13 cellular contexts compared by ENCODE assay signal in genomic region chr16:84608281-84608680, GRCh38. TPM values are rescaled to one million over a fixed set of nuclear protein-coding genes. Genes with fewer than 3 reads are reported as not detected.
DNase-seq lines count a peak whose midpoint lies in the region; ATAC-seq and TF ChIP-seq lines count a peak whose summit lies in the region.
"Had no signal": no experiment of that assay in that cellular context is flagged by ENCODE, and none has a peak within 500 bp of the region (broad histone marks: within the 10 kb centered on the region; RNA-seq: fewer than 3 reads in every experiment).

No MANE protein-coding gene starts in this region.

- H3K36me3 Mint-ChIP-seq in CD14-positive monocyte (peaks cover 86 to 94% of the 10 kb centered on the region in 2 donors), HFFc6 (ENCODE audit: low read depth) (peaks cover 61% of the 10 kb centered on the region)
- H3K36me3 Mint-ChIP-seq in activated CD8-positive, alpha-beta T cell treated with anti-CD3 and anti-CD28 coated beads for 36 hours (ENCODE audit: low read depth), result peaks cover 85% of the 10 kb centered on the region

- H3K4me3 ChIP-seq in mucosa of rectum (ENCODE audit: low read length in 2 of 2), result peak overlapping the region in 1 of 2 donors; percentile 20
- H3K4me3 ChIP-seq: prostate gland, SJSA1, vagina had no signal

- H3K4me3 Mint-ChIP-seq in CD14-positive monocyte, result peak overlapping the region; percentile 52 to 91
- no peak overlapping the region for H3K4me3 Mint-ChIP-seq in HFFc6
- H3K4me3 Mint-ChIP-seq in activated CD8-positive, alpha-beta T cell treated with anti-CD3 and anti-CD28 coated beads for 36 hours, result peak overlapping the region; percentile 43

- intact Hi-C loops in CD14-positive monocyte (cut with micrococcal nuclease), result loop anchor here in 1 of 2 donors (1.0 kb wide), 1 partner anchor 8 kb away; no protein-coding TSS in a partner anchor
- intact Hi-C loops in activated CD8-positive, alpha-beta T cell treated with anti-CD3 and anti-CD28 coated beads for 36 hours (cut with micrococcal nuclease), result no loop called here

- H3K27me3 Mint-ChIP-seq in CD14-positive monocyte (ENCODE audit: low read depth in 3 of 3), result peaks cover 0 to 2% (median 0%) of the 10 kb centered on the region in 3 donors
- no peaks in the 10 kb centered on the region; the same call in 1 of the 2 replicates for H3K27me3 Mint-ChIP-seq in HFFc6 (ENCODE audit: insufficient read depth)
- H3K27me3 Mint-ChIP-seq in activated CD8-positive, alpha-beta T cell treated with anti-CD3 and anti-CD28 coated beads for 36 hours, result no peaks in the 10 kb centered on the region

- POLR2A ChIA-PET in activated CD8-positive, alpha-beta T cell treated with anti-CD3 and anti-CD28 coated beads for 36 hours (lab: Charles Lee), result interaction anchor here (0.9 to 2.0 kb wide), 7 partner anchors 8 to 102 kb away, joined by 3 to 7 read pairs (median 4); partner anchors contain the start of gene COTL1

- TF ChIP-seq CTCF in CD14-positive monocyte (IDR thresholded peaks at IDR 0.05) (no peak), HFFc6 (IDR thresholded peaks at IDR 0.05) (no peak)
- TF ChIP-seq CTCF in activated CD8-positive, alpha-beta T cell treated with anti-CD3 and anti-CD28 coated beads for 36 hours (IDR thresholded peaks at IDR 0.05), result no peak

- H3K27ac ChIP-seq in mucosa of rectum (ENCODE audit: low read depth in 2 of 2, low read length in 2 of 2), result peak overlapping the region; percentile 7 to 60
- H3K27ac ChIP-seq: prostate gland, SJSA1, vagina had no signal

- no peaks in the 10 kb centered on the region for H3K36me3 ChIP-seq in mucosa of rectum (ENCODE audit: control insufficient read depth in 2 of 2, insufficient read depth in 2 of 2, low read length in 2 of 2)
- H3K36me3 ChIP-seq: prostate gland, vagina had no signal

- peak overlapping the region; percentile 95 to 100 (median 98) for H3K27ac Mint-ChIP-seq in CD14-positive monocyte
- peak overlapping the region; percentile 39; the same call in 1 of the 2 replicates for H3K27ac Mint-ChIP-seq in HFFc6
- H3K27ac Mint-ChIP-seq in activated CD8-positive, alpha-beta T cell treated with anti-CD3 and anti-CD28 coated beads for 36 hours, result peak overlapping the region; percentile 81

- peak; percentile 33 for ATAC-seq in activated CD8-positive, alpha-beta T cell treated with anti-CD3 and anti-CD28 coated beads for 36 hours
- ATAC-seq in GM18858 (IDR thresholded peaks at IDR 0.05; ENCODE audit: unreplicated experiment) (no peak), HG03342 (IDR thresholded peaks at IDR 0.05; ENCODE audit: unreplicated experiment) (no peak)

- peaks cover 3 to 27% of the 10 kb centered on the region in 2 donors for H3K4me1 ChIP-seq in mucosa of rectum (ENCODE audit: control insufficient read depth in 2 of 2, insufficient read depth in 2 of 2, low read length in 2 of 2)
- H3K4me1 ChIP-seq: prostate gland had no signal

- no peak for DNase-seq in CD14-positive monocyte (ENCODE audit: low spot score)
- no peak for DNase-seq in HFFc6
- peak; percentile 62 for DNase-seq in activated CD8-positive, alpha-beta T cell treated with anti-CD3 and anti-CD28 coated beads for 36 hours
- no peak for DNase-seq in DMS114 treated with DMSO at 0.1 percent for 48 hours (lab: John Stamatoyannopoulos, UW; ENCODE audit: unreplicated experiment)
- no peak for DNase-seq in NCI-H146 treated with DMSO at 0.1 percent for 48 hours (lab: John Stamatoyannopoulos, UW; ENCODE audit: unreplicated experiment)
- DNase-seq: left colon, NCI-H345 had no signal

- CTCF ChIA-PET in activated CD8-positive, alpha-beta T cell treated with anti-CD3 and anti-CD28 coated beads for 36 hours (lab: Charles Lee), result interaction anchor here (1.0 to 4.4 kb wide), 7 partner anchors 8 to 100 kb away, joined by 3 to 24 read pairs (median 3); no protein-coding TSS in a partner anchor

- no peak overlapping the region for H3K9ac ChIP-seq in mucosa of rectum (ENCODE audit: low read depth in 1 of 2, low read length in 2 of 2)

- H3K27me3 ChIP-seq in mucosa of rectum (ENCODE audit: control insufficient read depth in 2 of 2, insufficient read depth in 2 of 2, low read length in 2 of 2), result no peaks in the 10 kb centered on the region
- H3K27me3 ChIP-seq: SJSA1, vagina had no signal

- no peaks in the 10 kb centered on the region for H3K9me3 ChIP-seq in mucosa of rectum (ENCODE audit: control insufficient read depth in 2 of 2, low read length in 2 of 2)
- H3K9me3 ChIP-seq: prostate gland, SJSA1, vagina had no signal

- H3K9me3 Mint-ChIP-seq in CD14-positive monocyte, result peaks cover 24 to 41% (median 27%) of the 10 kb centered on the region in 7 donors
- H3K9me3 Mint-ChIP-seq in HFFc6, result no peaks in the 10 kb centered on the region; the same call in 1 of the 2 replicates
- H3K9me3 Mint-ChIP-seq in activated CD8-positive, alpha-beta T cell treated with anti-CD3 and anti-CD28 coated beads for 36 hours, result peaks cover 11% of the 10 kb centered on the region

- H3K4me1 Mint-ChIP-seq in CD14-positive monocyte, result peaks cover 94% of the 10 kb centered on the region
- H3K4me1 Mint-ChIP-seq in HFFc6 (ENCODE audit: low read depth), result peaks cover 75% of the 10 kb centered on the region
- peaks cover 90% of the 10 kb centered on the region for H3K4me1 Mint-ChIP-seq in activated CD8-positive, alpha-beta T cell treated with anti-CD3 and anti-CD28 coated beads for 36 hours (ENCODE audit: low read depth)

RNA-seq across cellular contexts. Expression of gene COTL1, which starts 9.6 kb away (rescaled TPM):
- polyA plus RNA-seq in CD14-positive monocyte, result 1,000 to 10,000 TPM; 1,643 to 1,843 TPM
- 100 to 1,000 TPM; 580 to 681 (median 632) TPM for total RNA-seq in HFFc6 (2021; fragmentation: NEBNext Ultra II Directional; extraction: Animal tissue kit (Norgen Biotek cat#: 25700))
- total RNA-seq in activated CD8-positive, alpha-beta T cell treated with anti-CD3 and anti-CD28 coated beads for 36 hours, result 100 to 1,000 TPM; 664 to 677 TPM

RNA-seq across cellular contexts. Expression of gene KLHL36, which starts 40.0 kb away (rescaled TPM):
- 10 to 100 TPM; 12.1 to 14.2 TPM for polyA plus RNA-seq in CD14-positive monocyte
- 10 to 100 TPM; 37.6 to 58.3 (median 40.7) TPM for total RNA-seq in HFFc6 (2021; fragmentation: NEBNext Ultra II Directional; extraction: Animal tissue kit (Norgen Biotek cat#: 25700))
- total RNA-seq in activated CD8-positive, alpha-beta T cell treated with anti-CD3 and anti-CD28 coated beads for 36 hours, result 10 to 100 TPM; 41.0 to 44.0 TPM

Comparison
In these comparisons a context has a peak if more than half of its experiments do, and no peak if none do; other contexts are left out.
1. H3K27ac Mint-ChIP-seq: peak in every context shown above with its lines; median percentile 98 in CD14-positive monocyte; 81 in activated CD8-positive, alpha-beta T cell treated with anti-CD3 and anti-CD28 coated beads for 36 hours; 39 in HFFc6.